ENCODE assay signal across 8 cellular contexts in the genomic region with DNA sequence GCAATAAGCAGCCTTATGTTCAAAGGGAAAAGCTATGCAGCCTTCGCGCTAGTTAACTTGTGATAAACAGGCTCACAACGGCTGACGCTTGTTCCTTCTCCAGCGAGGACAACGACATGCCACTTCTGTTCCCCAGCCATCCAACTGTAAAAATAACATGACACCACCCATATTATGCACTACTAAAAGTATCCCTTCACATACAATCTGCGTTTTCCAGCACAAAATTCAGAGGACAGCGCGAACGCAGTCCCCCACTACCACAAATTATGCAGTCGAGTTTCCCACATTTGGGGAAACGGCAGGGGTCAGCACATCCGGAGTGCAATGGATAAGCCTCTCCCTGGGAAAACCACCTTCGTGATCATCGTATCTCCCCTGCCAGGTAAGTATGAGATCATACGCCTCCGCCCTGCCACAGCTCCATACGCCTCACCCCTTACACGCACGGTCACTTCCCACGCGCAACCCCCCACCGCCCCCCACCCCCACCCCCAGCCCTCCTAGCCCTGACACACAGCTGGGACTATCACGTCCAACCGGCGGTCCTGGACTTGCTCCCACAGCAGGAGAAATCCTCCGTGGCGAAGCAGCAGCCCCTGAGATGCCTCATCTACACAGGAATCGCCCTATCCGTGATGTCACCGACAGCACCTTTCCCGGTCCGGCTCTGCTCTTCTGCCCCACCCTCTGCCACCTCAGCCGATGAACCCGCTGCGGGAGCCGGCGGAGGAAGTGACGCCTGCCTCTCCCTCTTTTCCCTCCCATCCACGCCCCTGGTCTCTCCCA.
DNase-seq lines count a peak whose midpoint lies in the region; ATAC-seq and TF ChIP-seq lines count a peak whose summit lies in the region.

No MANE protein-coding gene starts in this region.

- no peaks in the 10 kb centered on the region for H3K36me3 Mint-ChIP-seq in CD8-positive, alpha-beta T cell
- H3K36me3 Mint-ChIP-seq in activated CD4-positive, alpha-beta T cell treated with anti-CD3 and anti-CD28 coated beads for 36 hours (ENCODE audit: low read depth), result no peaks in the 10 kb centered on the region
- peaks cover 3% of the 10 kb centered on the region for H3K36me3 Mint-ChIP-seq in osteocyte (ENCODE audit: unreplicated experiment)

- no peaks in the 10 kb centered on the region for H3K9me3 ChIP-seq in CD8-positive, alpha-beta T cell (ENCODE audit: low read length)

- peak overlapping the region; percentile 13 for H3K27ac ChIP-seq in CD8-positive, alpha-beta T cell (ENCODE audit: low read depth, low read length)

- peak in 4 of 7 experiments; percentile 34 to 52 (median 37) for DNase-seq in CD8-positive, alpha-beta T cell
- DNase-seq in activated CD4-positive, alpha-beta T cell treated with anti-CD3 and anti-CD28 coated beads for 36 hours, result peak; percentile 75
- peak; percentile 8 for DNase-seq in effector CD8-positive, alpha-beta T cell (lab: John Stamatoyannopoulos, UW)
- DNase-seq in osteocyte (ENCODE audit: extremely low spot score, unreplicated experiment) (no peak), pons (ENCODE audit: low spot score) (no peak), NCI-H446 treated with DMSO at 0.1 percent for 48 hours (lab: John Stamatoyannopoulos, UW) (no peak), NCI-H1105 treated with DMSO at 0.1 percent for 48 hours (lab: John Stamatoyannopoulos, UW) (no peak), COR-L47 (lab: John Stamatoyannopoulos, UW) (no peak)

- no peak for TF ChIP-seq CTCF in CD8-positive, alpha-beta T cell (IDR thresholded peaks at IDR 0.05)
- no peak for TF ChIP-seq CTCF in osteocyte (IDR thresholded peaks at IDR 0.05)

- CTCF ChIA-PET in CD8-positive, alpha-beta T cell (lab: Charles Lee), result interaction anchor here (1.6 kb wide), 1 partner anchor 10 kb away, joined by 3 read pairs; no protein-coding TSS in a partner anchor
- CTCF ChIA-PET in activated CD4-positive, alpha-beta T cell treated with anti-CD3 and anti-CD28 coated beads for 36 hours (lab: Charles Lee), result interaction anchor here (0.7 to 1.5 kb wide), 3 partner anchors 9 to 14 kb away, joined by 3 to 4 read pairs (median 3); no protein-coding TSS in a partner anchor

- H3K9me3 Mint-ChIP-seq in CD8-positive, alpha-beta T cell, result no peaks in the 10 kb centered on the region
- H3K9me3 Mint-ChIP-seq in activated CD4-positive, alpha-beta T cell treated with anti-CD3 and anti-CD28 coated beads for 36 hours (ENCODE audit: low read depth), result no peaks in the 10 kb centered on the region
- H3K9me3 Mint-ChIP-seq in osteocyte (ENCODE audit: unreplicated experiment), result no peaks in the 10 kb centered on the region

- no peaks in the 10 kb centered on the region for H3K36me3 ChIP-seq in CD8-positive, alpha-beta T cell (ENCODE audit: insufficient read depth, low read length)

- intact Hi-C loops in CD8-positive, alpha-beta T cell (cut with DNase I, micrococcal nuclease), result no loop called here
- intact Hi-C loops in activated CD4-positive, alpha-beta T cell treated with anti-CD3 and anti-CD28 coated beads for 36 hours (cut with DNase I, micrococcal nuclease), result loop anchor here (1.0 to 5.0 kb wide), 7 partner anchors 10 to 40 kb away; no protein-coding TSS in a partner anchor

- H3K4me1 ChIP-seq in CD8-positive, alpha-beta T cell (ENCODE audit: insufficient read depth, low read length), result peaks cover 16% of the 10 kb centered on the region

- POLR2A ChIA-PET in CD8-positive, alpha-beta T cell (lab: Charles Lee), result no interaction called here
- POLR2A ChIA-PET in activated CD4-positive, alpha-beta T cell treated with anti-CD3 and anti-CD28 coated beads for 36 hours (lab: Charles Lee), result interaction anchor here (0.6 to 2.3 kb wide), 7 partner anchors 26 to 161 kb away, joined by 3 to 13 read pairs (median 5); no protein-coding TSS in a partner anchor

- H3K27ac Mint-ChIP-seq in CD8-positive, alpha-beta T cell, result peak overlapping the region; percentile 20
- H3K27ac Mint-ChIP-seq in activated CD4-positive, alpha-beta T cell treated with anti-CD3 and anti-CD28 coated beads for 36 hours, result peak overlapping the region; percentile 80
- H3K27ac Mint-ChIP-seq in osteocyte (ENCODE audit: unreplicated experiment), result peak overlapping the region; percentile 52

- H3K4me3 ChIP-seq in CD8-positive, alpha-beta T cell (ENCODE audit: low read depth, low read length), result peak overlapping the region; percentile 46

- H3K4me1 Mint-ChIP-seq in CD8-positive, alpha-beta T cell (ENCODE audit: low read depth), result peaks cover 26% of the 10 kb centered on the region
- peaks cover 44% of the 10 kb centered on the region for H3K4me1 Mint-ChIP-seq in activated CD4-positive, alpha-beta T cell treated with anti-CD3 and anti-CD28 coated beads for 36 hours
- peaks cover 17% of the 10 kb centered on the region for H3K4me1 Mint-ChIP-seq in osteocyte (ENCODE audit: unreplicated experiment)

- ATAC-seq in CD8-positive, alpha-beta T cell, result peak; percentile 64
- peak; percentile 76 for ATAC-seq in activated CD4-positive, alpha-beta T cell treated with anti-CD3 and anti-CD28 coated beads for 36 hours

- no peaks in the 10 kb centered on the region for H3K27me3 ChIP-seq in CD8-positive, alpha-beta T cell (ENCODE audit: insufficient read depth, low read length)

- H3K27me3 Mint-ChIP-seq in CD8-positive, alpha-beta T cell (ENCODE audit: low read depth), result peaks cover 5% of the 10 kb centered on the region
- peaks cover 3% of the 10 kb centered on the region for H3K27me3 Mint-ChIP-seq in activated CD4-positive, alpha-beta T cell treated with anti-CD3 and anti-CD28 coated beads for 36 hours
- peaks cover 46% of the 10 kb centered on the region for H3K27me3 Mint-ChIP-seq in osteocyte (ENCODE audit: unreplicated experiment)

- H3K4me3 Mint-ChIP-seq in CD8-positive, alpha-beta T cell, result peak overlapping the region; percentile 88
- peak overlapping the region; percentile 74 for H3K4me3 Mint-ChIP-seq in activated CD4-positive, alpha-beta T cell treated with anti-CD3 and anti-CD28 coated beads for 36 hours
- peak overlapping the region; percentile 53 for H3K4me3 Mint-ChIP-seq in osteocyte (ENCODE audit: unreplicated experiment)

Comparison
In these comparisons a context has a peak if more than half of its experiments do, and no peak if none do; other contexts are left out.
1. DNase-seq: peak in CD8-positive, alpha-beta T cell (4 of 7), activated CD4-positive, alpha-beta T cell treated with anti-CD3 and anti-CD28 coated beads for 36 hours (single experiment) and effector CD8-positive, alpha-beta T cell (single experiment); none in osteocyte (single experiment), pons (single experiment), NCI-H446 treated with DMSO at 0.1 percent for 48 hours (single experiment), NCI-H1105 treated with DMSO at 0.1 percent for 48 hours (single experiment) and COR-L47 (single experiment).
2. H3K27ac Mint-ChIP-seq: peak in every context shown above with its lines; median percentile 80 in activated CD4-positive, alpha-beta T cell treated with anti-CD3 and anti-CD28 coated beads for 36 hours; 52 in osteocyte; 20 in CD8-positive, alpha-beta T cell.
3. intact Hi-C loops: an anchor here in activated CD4-positive, alpha-beta T cell treated with anti-CD3 and anti-CD28 coated beads for 36 hours (1.0 to 5.0 kb wide); none called in CD8-positive, alpha-beta T cell.
4. Peak in every context shown above with its lines, with median percentiles within 50 percentile points of each other: H3K4me3 Mint-ChIP-seq.